ENCODE assay signal across 18 cellular contexts in genomic region chr18:12079504-12080237, GRCh38. TPM values are rescaled to one million over a fixed set of nuclear protein-coding genes. Genes with fewer than 3 reads are reported as not detected.
A peak's percentile ranks its signal among the peaks of the same experiment; 100 is the strongest.
DNase-seq lines count a peak whose midpoint lies in the region; ATAC-seq, FAIRE-seq and TF ChIP-seq lines count a peak whose summit lies in the region.
"Had no signal": no experiment of that assay in that cellular context is flagged by ENCODE, and none has a peak within 500 bp of the region (broad histone marks: within the 10 kb centered on the region; RNA-seq: fewer than 3 reads in every experiment).

No MANE protein-coding gene starts in this region.

- H3K27ac ChIP-seq in HepG2 (ENCODE audit: extremely low read length, insufficient read depth, low read length) (no peak overlapping the region), right lobe of liver (no peak overlapping the region)
- H3K27ac ChIP-seq: cardiac muscle cell, HL-60, SJSA1, suprapubic skin had no signal

- no peaks in the 10 kb centered on the region for H3K79me2 ChIP-seq in HepG2 (ENCODE audit: insufficient read depth, low read length)

- no peaks in the 10 kb centered on the region for H3K9me3 Mint-ChIP-seq in T-cell
- H3K9me3 Mint-ChIP-seq: memory B cell had no signal

- no peaks in the 10 kb centered on the region for H4K20me1 ChIP-seq in HepG2 (ENCODE audit: insufficient read depth, low read length)

- intact Hi-C loops in HepG2 (cut with micrococcal nuclease; ENCODE audit: unreplicated experiment), result no loop called here
- intact Hi-C loops in right lobe of liver (cut with DNase I), result no loop called here

- no peak overlapping the region for H3K9ac ChIP-seq in HepG2 (ENCODE audit: insufficient read depth, low read depth, low read length)

- H3K9me3 ChIP-seq in HepG2 (ENCODE audit: low read length) (no peaks in the 10 kb centered on the region), right lobe of liver (no peaks in the 10 kb centered on the region)
- H3K9me3 ChIP-seq: SJSA1, suprapubic skin had no signal

- in situ Hi-C loops in HepG2 (cut with HindIII; ENCODE audit: extremely low pct_ligation_motif_present, low pct_unique_long_range_greater_than_20kb), result no loop called here

- peaks cover 0 to 6% (median 3%) of the 10 kb centered on the region in 3 donors for H3K4me1 Mint-ChIP-seq in T-cell
- H3K4me1 Mint-ChIP-seq: memory B cell had no signal

- H3K4me3 ChIP-seq in HepG2 (replicated peaks in 1 of 3; ENCODE audit: insufficient read depth in 1 of 3, low read depth in 2 of 3, low read length in 3 of 3) (no peak overlapping the region), right lobe of liver (no peak overlapping the region), cardiac fibroblast (replicated peaks in 1 of 2; ENCODE audit: low read depth in 2 of 2, low read length in 2 of 2) (no peak overlapping the region)
- H3K4me3 ChIP-seq: cardiac muscle cell, SJSA1, suprapubic skin had no signal

- CTCF ChIA-PET in HepG2 (lab: Yijun Ruan, JAX; ENCODE audit: low intra/inter-chr PET ratio, low total read pairs) (no interaction called here), T-cell (lab: Charles Lee) (no interaction called here)

- no TSS peak for BruUV-seq in HepG2 (replicated peaks; lab: Mats Ljungman, UMichigan)

- H3K4me3 Mint-ChIP-seq in T-cell, result no peak overlapping the region
- H3K4me3 Mint-ChIP-seq: activated CD8-positive, alpha-beta T cell treated with anti-CD3 and anti-CD28 coated beads, Interleukin-2, amount 10 ng/mL, durations not matched to agents 7 days and 5 days; memory B cell had no signal

- TF ChIP-seq EP300 in HepG2 (IDR thresholded peaks at IDR 0.05; ENCODE audit: low read depth in 2 of 2, low read length in 2 of 2) (no peak), HepG2 (CRISPR knock-in tag; IDR thresholded peaks at IDR 0.05; ENCODE audit: borderline replicate concordance) (no peak)

- H3K4me1 ChIP-seq in HepG2 (ENCODE audit: insufficient read depth, low read length) (peaks cover 14% of the 10 kb centered on the region), right lobe of liver (no peaks in the 10 kb centered on the region)
- H3K4me1 ChIP-seq: SJSA1 had no signal

- 19% methylated on average over 6 of the region's 6 CpGs for WGBS in HepG2 (ENCODE audit: low lambda C conversion rate)
- 77% methylated on average over 6 of the region's 6 CpGs for WGBS in right lobe of liver (ENCODE audit: insufficient coverage, low coverage, low lambda C conversion rate, missing lambda C conversion rate)

- peaks cover 0 to 15% of the 10 kb centered on the region in 2 experiments; a peak in 2 of 5 replicates for H3K27me3 ChIP-seq in HepG2 (ENCODE audit: control insufficient read depth in 1 of 2, insufficient read depth in 2 of 2, low read length in 2 of 2)
- no peaks in the 10 kb centered on the region for H3K27me3 ChIP-seq in right lobe of liver
- H3K27me3 ChIP-seq: SJSA1, suprapubic skin had no signal

- H3K27ac Mint-ChIP-seq in T-cell, result no peak overlapping the region
- H3K27ac Mint-ChIP-seq: activated CD8-positive, alpha-beta T cell treated with anti-CD3 and anti-CD28 coated beads, Interleukin-2, amount 10 ng/mL, durations not matched to agents 7 days and 5 days; memory B cell had no signal

- no peak overlapping the region for H2AFZ ChIP-seq in HepG2 (ENCODE audit: low read length)

- TF ChIP-seq POLR2A in HepG2 (IDR thresholded peaks at IDR 0.05; ENCODE audit: insufficient read depth in 1 of 2, low read depth in 2 of 2, low read length in 2 of 2) (no peak), right lobe of liver (IDR thresholded peaks at IDR 0.05) (no peak), GM18505 (IDR thresholded peaks at IDR 0.05; ENCODE audit: borderline replicate concordance, extremely low read depth, insufficient read depth, insufficient read length) (no peak)

- peak overlapping the region; percentile 23; the same call in 1 of the 2 replicates for H3K4me2 ChIP-seq in HepG2 (ENCODE audit: low read depth, low read length)

- FAIRE-seq in HepG2 (lab: Jason Lieb, UNC), result no peak
- FAIRE-seq in urothelium cell line (lab: Jason Lieb, UNC), result peak; percentile 68

- H3K36me3 ChIP-seq in HepG2 (replicated peaks in 1 of 2; ENCODE audit: control insufficient read depth in 1 of 2, insufficient read depth in 2 of 2, low read length in 2 of 2), result no peaks in the 10 kb centered on the region
- H3K36me3 ChIP-seq in right lobe of liver, result no peaks in the 10 kb centered on the region
- H3K36me3 ChIP-seq: cardiac muscle cell, SJSA1, suprapubic skin had no signal

- POLR2A ChIA-PET in HepG2 (lab: Yijun Ruan, JAX) (no interaction called here), T-cell (lab: Charles Lee) (no interaction called here)

- TF ChIP-seq RAD21 in HepG2 (CRISPR knock-in tag; IDR thresholded peaks at IDR 0.05), result no peak

- no peaks in the 10 kb centered on the region for H3K36me3 Mint-ChIP-seq in T-cell
- H3K36me3 Mint-ChIP-seq: memory B cell had no signal

- TF ChIP-seq CTCF in HepG2 (CRISPR knock-in tag; IDR thresholded peaks at IDR 0.05) (no peak), right lobe of liver (IDR thresholded peaks at IDR 0.05) (no peak), cardiac fibroblast (IDR thresholded peaks at IDR 0.05; ENCODE audit: low read depth, low read length) (no peak), GM10266 (IDR thresholded peaks at IDR 0.05; ENCODE audit: control insufficient read depth, insufficient read depth, low read depth, missing control alignments) (no peak)

- DNase-seq in HepG2 (ENCODE audit: low spot score) (peak; percentile 57), right lobe of liver (no peak), cardiac fibroblast (ENCODE audit: low read depth in 2 of 2) (peak; percentile 69 to 85), kidney glomerular epithelial cell (lab: John Stamatoyannopoulos, UW) (peak; percentile 71), urothelium cell line (ENCODE audit: low spot score) (peak; percentile 79), T-cell (no peak), GM10266 (ENCODE audit: extremely low spot score) (no peak)
- DNase-seq: activated CD8-positive, alpha-beta T cell treated with anti-CD3 and anti-CD28 coated beads, Interleukin-2, amount 10 ng/mL, durations not matched to agents 7 days and 5 days; COR-L47; H7 had no signal

- peaks cover 7 to 16% of the 10 kb centered on the region in 2 donors for H3K27me3 Mint-ChIP-seq in T-cell
- H3K27me3 Mint-ChIP-seq: memory B cell had no signal

- peak; percentile 29; the same call in 1 of the 3 replicates for ATAC-seq in HepG2
- ATAC-seq in right lobe of liver, result no peak
- no peak for ATAC-seq in T-cell (replicated peaks in 1 of 4)
- no peak for ATAC-seq in GM18505 (IDR thresholded peaks at IDR 0.05; ENCODE audit: unreplicated experiment)
- ATAC-seq: activated CD8-positive, alpha-beta T cell treated with anti-CD3 and anti-CD28 coated beads, Interleukin-2, amount 10 ng/mL, durations not matched to agents 7 days and 5 days had no signal

TF ChIP-seq in HepG2, 621 proteins besides CTCF, POLR2A, EP300 and RAD21 (continues in another document):
- TF ChIP-seq NONO (IDR thresholded peaks at IDR 0.05) (no peak), NONO (CRISPR knock-in tag; conservative IDR thresholded peaks at IDR 0.05) (no peak), BRF2 (CRISPR knock-in tag; IDR thresholded peaks at IDR 0.05) (no peak), IRF2 (CRISPR knock-in tag; IDR thresholded peaks at IDR 0.05) (no peak), ESRRA (CRISPR knock-in tag; IDR thresholded peaks at IDR 0.05; ENCODE audit: low read depth) (no peak), MAFK (conservative IDR thresholded peaks at IDR 0.05 in 1 of 2, IDR thresholded peaks at IDR 0.05 in 1 of 2; ENCODE audit: low read length in 2 of 2) (peak; percentile 60 to 74), PRMT3 (CRISPR knock-in tag; IDR thresholded peaks at IDR 0.05; ENCODE audit: borderline replicate concordance, low read depth) (no peak)

RNA-seq across cellular contexts. Expression of gene ANKRD62, which starts 14.0 kb away (rescaled TPM):
- total RNA-seq in HepG2 (2016; rRNA removed; fragmentation: Illumina TruSeq; extraction: Trizol) (not detected in 2 replicates), right lobe of liver (not detected), T-cell (not detected)
- not detected in 2 replicates for total RNA-seq in HepG2 (2016; cell fraction: cytosol; rRNA removed; fragmentation: Illumina TruSeq; extraction: Trizol; ENCODE audit: low read depth)
- not detected in 2 replicates for total RNA-seq in HepG2 (2016; cell fraction: insoluble cytoplasmic fraction; rRNA removed; fragmentation: Illumina TruSeq; extraction: Trizol)
- total RNA-seq in HepG2 (2016; cell fraction: membrane; rRNA removed; fragmentation: Illumina TruSeq; extraction: Trizol), result not detected in 2 replicates
- total RNA-seq in HepG2 (2016; cell fraction: nucleus; rRNA removed; fragmentation: Illumina TruSeq; extraction: Trizol), result not detected in 2 replicates
- polyA plus RNA-seq in HepG2 (2011; rRNA removed), result not detected in 2 replicates
- not detected in 2 replicates for polyA plus RNA-seq in HepG2 (2011; cell fraction: cytosol; rRNA removed)
- not detected in 2 replicates for polyA plus RNA-seq in HepG2 (2011; cell fraction: nucleus; rRNA removed)
- not detected in 2 replicates for polyA plus RNA-seq in HepG2 (2012)
- polyA plus RNA-seq in HepG2 (2016; cell fraction: cytosol; fragmentation: Illumina TruSeq; extraction: Trizol; ENCODE audit: low read depth), result not detected in 2 replicates
- polyA plus RNA-seq in HepG2 (2016; cell fraction: insoluble cytoplasmic fraction; fragmentation: Illumina TruSeq; extraction: Trizol; ENCODE audit: low read depth), result not detected in 2 replicates
- polyA plus RNA-seq in HepG2 (2016; cell fraction: membrane; fragmentation: Illumina TruSeq; extraction: Trizol; ENCODE audit: low read depth), result not detected in 2 replicates
- polyA plus RNA-seq in HepG2 (2016; cell fraction: nucleus; fragmentation: Illumina TruSeq; extraction: Trizol; ENCODE audit: insufficient read depth, low read depth), result not detected in 2 replicates
- polyA minus RNA-seq in HepG2 (2011; rRNA and poly(A)+ RNA removed; ENCODE audit: low replicate concordance), result 0.09 TPM in 1 of 2 replicates, not detected in the other
- not detected in 2 replicates for polyA minus RNA-seq in HepG2 (2011; cell fraction: cytosol; rRNA and poly(A)+ RNA removed)
- polyA minus RNA-seq in HepG2 (2011; cell fraction: nucleus; rRNA and poly(A)+ RNA removed), result not detected in 2 replicates
- total RNA-seq: A673; activated CD8-positive, alpha-beta T cell treated with anti-CD3 and anti-CD28 coated beads, Interleukin-2, amount 10 ng/mL, durations not matched to agents 7 days and 5 days; cardiac muscle cell; H7; omental fat pad; SJSA1 had no signal
- polyA plus RNA-seq: cardiac muscle cell had no signal

Comparison
In these comparisons a context has a peak if more than half of its experiments do, and no peak if none do; other contexts are left out.
1. DNase-seq: peak in HepG2 (single experiment), cardiac fibroblast (2 of 2), kidney glomerular epithelial cell (single experiment) and urothelium cell line (single experiment); none in right lobe of liver (0 of 3), T-cell (0 of 34) and GM10266 (single experiment).